ENCODE assay signal across 8 cellular contexts in the genomic region with DNA sequence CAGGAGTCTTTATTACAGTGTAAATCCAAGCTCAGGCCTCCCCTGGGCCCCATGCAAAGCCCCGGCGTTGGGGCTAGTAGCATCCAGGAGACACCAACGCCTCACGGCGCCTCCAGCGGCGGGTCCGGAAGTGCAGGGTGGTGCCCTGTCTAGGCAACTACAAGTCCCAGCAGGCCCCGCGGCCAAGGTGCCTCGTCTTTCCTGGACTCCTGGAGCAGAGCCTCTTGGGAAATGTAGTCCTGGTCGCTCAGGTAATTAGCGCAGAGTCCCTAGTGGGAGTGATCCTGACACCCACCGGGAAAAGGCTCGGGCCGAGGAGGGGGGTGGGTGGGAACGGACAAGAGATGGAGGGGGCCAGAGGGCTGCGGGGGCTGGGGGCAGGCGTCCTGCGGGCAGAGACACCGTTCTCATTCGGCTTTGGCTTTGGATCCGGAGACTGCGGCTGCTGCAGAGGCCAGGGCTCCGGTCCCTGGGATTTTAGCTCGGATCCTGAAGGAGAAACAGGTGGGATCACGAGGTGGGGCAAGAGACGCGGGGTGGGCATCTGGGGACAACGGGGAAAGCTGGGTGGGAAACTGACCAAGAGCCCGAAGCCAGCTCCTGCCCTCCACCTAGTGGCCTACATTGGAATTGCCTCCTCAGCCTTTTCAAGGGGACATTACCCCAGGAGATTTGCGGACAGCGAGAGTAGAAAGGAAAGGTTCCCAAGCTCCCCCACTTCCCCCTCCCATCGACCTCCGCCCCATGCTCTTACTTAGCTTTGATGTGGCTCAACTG. TPM values are rescaled to one million over a fixed set of nuclear protein-coding genes. Genes with fewer than 3 reads are reported as not detected.
A peak's percentile ranks its signal among the peaks of the same experiment; 100 is the strongest.
DNase-seq lines count a peak whose midpoint lies in the region; ATAC-seq and TF ChIP-seq lines count a peak whose summit lies in the region.

No MANE protein-coding gene starts in this region.

- H3K36me3 ChIP-seq in BE2C: no peaks in the 10 kb centered on the region

- CTCF ChIA-PET in activated CD4-positive, alpha-beta T cell treated with anti-CD3 and anti-CD28 coated beads for 36 hours (lab: Charles Lee): interaction anchor here (0.6 to 2.9 kb wide), 52 partner anchors 9 to 307 kb away, joined by 3 to 52 read pairs (median 4); a partner anchor contains a TSS

- peak; percentile 89 for TF ChIP-seq CTCF in BE2C (IDR thresholded peaks at IDR 0.05; ENCODE audit: low read depth, low read length)

- H3K4me1 ChIP-seq in BE2C: 0 out of 2 replicates have a peak, but pooled peaks cover 3% of the 10 kb centered on the region

- H3K4me3 ChIP-seq in BE2C (ENCODE audit: low read depth, low read length): peak overlapping the region; percentile 67

- intact Hi-C loops in activated CD4-positive, alpha-beta T cell treated with anti-CD3 and anti-CD28 coated beads for 36 hours (cut with DNase I, micrococcal nuclease): loop anchor here (1.0 kb wide), 7 partner anchors 21 to 232 kb away; a partner anchor contains a TSS

- H3K9me3 Mint-ChIP-seq in activated CD4-positive, alpha-beta T cell treated with anti-CD3 and anti-CD28 coated beads for 36 hours (ENCODE audit: low read depth): no peaks in the 10 kb centered on the region

- POLR2A ChIA-PET in activated CD4-positive, alpha-beta T cell treated with anti-CD3 and anti-CD28 coated beads for 36 hours (lab: Charles Lee): interaction anchor here (0.6 to 1.6 kb wide), 5 partner anchors 10 to 86 kb away, joined by 3 to 6 read pairs (median 3); a partner anchor contains a TSS

- peak overlapping the region; percentile 91 for H3K27ac Mint-ChIP-seq in activated CD4-positive, alpha-beta T cell treated with anti-CD3 and anti-CD28 coated beads for 36 hours

- H3K27ac ChIP-seq in cingulate gyrus (ENCODE audit: low read depth, low read length): peak overlapping the region; percentile 85

- peak overlapping the region; percentile 83 for H3K4me3 Mint-ChIP-seq in activated CD4-positive, alpha-beta T cell treated with anti-CD3 and anti-CD28 coated beads for 36 hours

- H3K9me3 ChIP-seq in BE2C: no peaks in the 10 kb centered on the region

- H3K4me1 Mint-ChIP-seq in activated CD4-positive, alpha-beta T cell treated with anti-CD3 and anti-CD28 coated beads for 36 hours: peaks cover 13% of the 10 kb centered on the region

- peak; percentile 89 for ATAC-seq in HG03432 (IDR thresholded peaks at IDR 0.05; ENCODE audit: unreplicated experiment)
- ATAC-seq in activated CD4-positive, alpha-beta T cell treated with anti-CD3 and anti-CD28 coated beads for 36 hours: peak; percentile 99

- no peaks in the 10 kb centered on the region for H3K36me3 Mint-ChIP-seq in activated CD4-positive, alpha-beta T cell treated with anti-CD3 and anti-CD28 coated beads for 36 hours (ENCODE audit: low read depth)

- peaks cover 2% of the 10 kb centered on the region for H3K27me3 Mint-ChIP-seq in activated CD4-positive, alpha-beta T cell treated with anti-CD3 and anti-CD28 coated beads for 36 hours

- DNase-seq in BE2C (peak; percentile 99), GM19238 (ENCODE audit: insufficient read length, low spot score) (peak; percentile 88), NCI-H510A (lab: John Stamatoyannopoulos, UW) (peak; percentile 94), left kidney (ENCODE audit: low read depth, low spot score) (peak; percentile 97)
- peak; percentile 100 for DNase-seq in activated CD4-positive, alpha-beta T cell treated with anti-CD3 and anti-CD28 coated beads for 36 hours
- peak; percentile 98 for DNase-seq in stimulated activated CD4-positive, alpha-beta T cell treated with anti-CD3 and anti-CD28 coated beads, Interleukin-1b, Interleukin-23, amount 100 ng/mL, for 48 hours

- H3K27me3 ChIP-seq in BE2C: no peaks in the 10 kb centered on the region

RNA-seq across cellular contexts. Expression of a gene that starts 11.4 kb away (rescaled TPM):
- 79.0 TPM for polyA plus RNA-seq in BE2C (2012; ENCODE audit: insufficient read depth, insufficient read length, low read depth)
- 1 to 10 TPM; 2.0 to 3.2 TPM for total RNA-seq in activated CD4-positive, alpha-beta T cell treated with anti-CD3 and anti-CD28 coated beads for 36 hours

RNA-seq across cellular contexts. Expression of a gene that starts 12.8 kb away (rescaled TPM):
- 2.2 TPM for polyA plus RNA-seq in BE2C (2012; ENCODE audit: insufficient read depth, insufficient read length, low read depth)
- total RNA-seq in activated CD4-positive, alpha-beta T cell treated with anti-CD3 and anti-CD28 coated beads for 36 hours: 1 to 10 TPM; 2.8 to 3.1 TPM

RNA-seq across cellular contexts. Expression of a gene that starts 17.7 kb away (rescaled TPM):
- 1.1 TPM for polyA plus RNA-seq in BE2C (2012; ENCODE audit: insufficient read depth, insufficient read length, low read depth)
- 1 to 10 TPM; 7.3 to 7.7 TPM for total RNA-seq in activated CD4-positive, alpha-beta T cell treated with anti-CD3 and anti-CD28 coated beads for 36 hours

RNA-seq across cellular contexts. Expression of a gene that starts 21.8 kb away (rescaled TPM):
- 177 TPM for polyA plus RNA-seq in BE2C (2012; ENCODE audit: insufficient read depth, insufficient read length, low read depth)
- total RNA-seq in activated CD4-positive, alpha-beta T cell treated with anti-CD3 and anti-CD28 coated beads for 36 hours: 100 to 1,000 TPM; 152 to 153 TPM

Comparison
In these comparisons a context has a peak if more than half of its experiments do, and no peak if none do; other contexts are left out.
1. Peak in every context shown above with its lines: DNase-seq, ATAC-seq, H3K4me3 ChIP-seq and H3K27ac ChIP-seq.